ENCODE assay signal across 1 cellular context in genomic region chr1:19547814-19548213, GRCh38.
TF ChIP-seq lines count a peak whose summit lies in the region.

No MANE protein-coding gene starts in this region.

TF ChIP-seq in HepG2, 621 proteins besides CTCF, POLR2A, EP300 and RAD21 (continued from another document):
- TF ChIP-seq ARID5B (CRISPR knock-in tag; IDR thresholded peaks at IDR 0.05), result peak; percentile 52
- TF ChIP-seq ETV5 (CRISPR knock-in tag; IDR thresholded peaks at IDR 0.05; ENCODE audit: borderline replicate concordance), result peak; percentile 52; the same call in 1 of the 2 replicates
